ENCODE assay signal across 8 cellular contexts in the genomic region with DNA sequence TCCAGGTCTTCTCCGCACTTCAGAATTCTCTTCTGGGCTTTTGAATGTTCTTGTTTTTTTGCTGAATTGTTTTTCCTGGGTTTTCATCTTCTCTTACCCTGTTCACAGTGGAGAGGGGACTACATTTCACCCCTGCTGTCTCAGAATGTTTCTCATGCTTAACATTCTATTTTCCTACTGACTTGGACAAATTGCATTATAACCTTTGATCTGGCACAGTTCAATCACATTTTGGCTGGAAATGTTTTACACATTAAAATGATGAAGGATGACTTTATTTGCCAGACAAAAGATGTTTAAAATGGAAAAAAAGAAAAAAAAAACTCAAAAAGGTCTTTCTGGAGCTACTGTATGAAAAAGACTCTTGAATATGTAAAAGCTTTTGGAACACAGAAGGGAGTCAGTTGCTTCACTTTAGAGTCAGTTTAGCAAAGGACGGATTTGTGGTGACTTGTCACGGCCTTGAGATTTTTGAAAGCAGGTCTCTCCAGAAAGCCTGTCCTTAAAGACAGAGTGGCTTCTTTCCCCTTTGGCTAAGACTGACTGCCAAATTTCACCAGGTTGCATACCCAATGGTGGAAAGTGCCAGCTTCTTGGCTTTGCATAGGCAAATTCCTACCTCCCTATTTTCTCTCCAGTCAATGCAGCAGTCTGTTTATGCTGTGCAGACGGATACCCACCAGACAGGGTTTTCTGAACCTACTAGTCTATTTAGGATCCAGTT.
DNase-seq lines count a peak whose midpoint lies in the region; FAIRE-seq and TF ChIP-seq lines count a peak whose summit lies in the region.

No MANE protein-coding gene starts in this region.

- H2BK5ac ChIP-seq in neuronal stem cell (ENCODE audit: low read length), result no peak overlapping the region

- no peak overlapping the region for H2BK15ac ChIP-seq in neuronal stem cell (ENCODE audit: low read length)

- H3K27ac Mint-ChIP-seq in CD8-positive, alpha-beta memory T cell, result peak overlapping the region; percentile 75 to 97 (median 94)

- H3K9ac ChIP-seq in neuronal stem cell (ENCODE audit: low read depth, low read length, poor library complexity), result no peak overlapping the region

- no peak overlapping the region for H3K14ac ChIP-seq in neuronal stem cell (ENCODE audit: low read length)

- H3K9me3 Mint-ChIP-seq in CD8-positive, alpha-beta memory T cell, result no peaks in the 10 kb centered on the region

- H3K4me1 Mint-ChIP-seq in CD8-positive, alpha-beta memory T cell, result peaks cover 88 to 96% (median 94%) of the 10 kb centered on the region in 3 donors

- H3K18ac ChIP-seq in neuronal stem cell (ENCODE audit: low read length), result no peak overlapping the region

- H2AFZ ChIP-seq in neuronal stem cell (ENCODE audit: low read length), result peak overlapping the region; percentile 57

- H3K27me3 Mint-ChIP-seq in CD8-positive, alpha-beta memory T cell, result no peaks in the 10 kb centered on the region

- intact Hi-C loops in dorsolateral prefrontal cortex (cut with DNase I), result no loop called here

- no peaks in the 10 kb centered on the region for H3K36me3 ChIP-seq in CD8-positive, alpha-beta memory T cell (ENCODE audit: insufficient read depth, low read length)
- H3K36me3 ChIP-seq in neuronal stem cell (replicated peaks in 1 of 2; ENCODE audit: control insufficient read depth in 2 of 2, insufficient read depth in 2 of 2, low read length in 2 of 2), result no peaks in the 10 kb centered on the region

- no peak overlapping the region for H4K8ac ChIP-seq in neuronal stem cell (ENCODE audit: low read depth, low read length)

- FAIRE-seq in HTR-8/SVneo (lab: Jason Lieb, UNC), result no peak

- no peaks in the 10 kb centered on the region for H3K36me3 Mint-ChIP-seq in CD8-positive, alpha-beta memory T cell

- H3K27me3 ChIP-seq in CD8-positive, alpha-beta memory T cell (ENCODE audit: insufficient read depth, low read length, poor library complexity, severe bottlenecking), result no peaks in the 10 kb centered on the region
- no peaks in the 10 kb centered on the region for H3K27me3 ChIP-seq in dorsolateral prefrontal cortex
- no peaks in the 10 kb centered on the region for H3K27me3 ChIP-seq in neuronal stem cell (ENCODE audit: control insufficient read depth in 3 of 3, insufficient read depth in 3 of 3, low read depth in 1 of 3, low read length in 3 of 3)

- H2AK5ac ChIP-seq in neuronal stem cell (ENCODE audit: low read depth, low read length), result no peak overlapping the region

- H3K9me3 ChIP-seq in CD8-positive, alpha-beta memory T cell (ENCODE audit: low read length), result no peaks in the 10 kb centered on the region
- no peaks in the 10 kb centered on the region for H3K9me3 ChIP-seq in neuronal stem cell (replicated peaks in 1 of 2; ENCODE audit: control insufficient read depth in 2 of 2, insufficient read depth in 1 of 2, low read depth in 1 of 2, low read length in 2 of 2)

- no peaks in the 10 kb centered on the region for H3K79me1 ChIP-seq in neuronal stem cell (ENCODE audit: low read depth, low read length)

- no peak overlapping the region for H3K23ac ChIP-seq in neuronal stem cell (ENCODE audit: low read depth, low read length, poor library complexity)

- H4K91ac ChIP-seq in neuronal stem cell (ENCODE audit: low read depth, low read length, poor library complexity), result no peak overlapping the region

- no peak overlapping the region for H3K4me2 ChIP-seq in neuronal stem cell (ENCODE audit: insufficient read depth, low read length, poor library complexity, severe bottlenecking)

- peaks cover 63% of the 10 kb centered on the region for H3K4me1 ChIP-seq in CD8-positive, alpha-beta memory T cell (ENCODE audit: insufficient read depth, low read length)
- H3K4me1 ChIP-seq in neuronal stem cell (ENCODE audit: control insufficient read depth in 2 of 2, insufficient read depth in 1 of 2, low read depth in 1 of 2, low read length in 2 of 2), result peaks cover 2 to 19% of the 10 kb centered on the region in 2 donors

- H3K4me3 Mint-ChIP-seq in CD8-positive, alpha-beta memory T cell, result peak overlapping the region; percentile 4 to 78 (median 72)

- peak overlapping the region; percentile 7 for H3K4me3 ChIP-seq in CD8-positive, alpha-beta memory T cell (ENCODE audit: low read length)
- H3K4me3 ChIP-seq in dorsolateral prefrontal cortex (peak overlapping the region in 2 of 59 donors; percentile 12 to 26), neuronal stem cell (ENCODE audit: low read length in 2 of 2) (no peak overlapping the region)

- H2BK120ac ChIP-seq in neuronal stem cell (ENCODE audit: low read depth, low read length), result no peak overlapping the region

- no peak overlapping the region for H3K4ac ChIP-seq in neuronal stem cell (ENCODE audit: low read length)

- POLR2A ChIA-PET in CD8-positive, alpha-beta memory T cell (lab: Charles Lee), result interaction anchor here (0.6 to 2.3 kb wide), 8 partner anchors 13 to 400 kb away, joined by 3 to 13 read pairs (median 3); a partner anchor contains a TSS

- no peak for TF ChIP-seq CTCF in dorsolateral prefrontal cortex (IDR thresholded peaks at IDR 0.05 in 54 of 56, conservative IDR thresholded peaks at IDR 0.05 in 2 of 56; ENCODE audit: low read depth in 1 of 56, partially characterized antibody in 56 of 56)

- WGBS in neuronal stem cell (ENCODE audit: extremely low coverage in 2 of 2, insufficient read length in 2 of 2, insufficient replicate concordance in 1 of 2), 2 donors, result no CpG with 5 or more reads among the region's 4 CpGs

- peak overlapping the region; percentile 33 for H3K27ac ChIP-seq in CD8-positive, alpha-beta memory T cell (ENCODE audit: low read depth, low read length)
- H3K27ac ChIP-seq in dorsolateral prefrontal cortex (peak overlapping the region in 57 of 59 donors; percentile 8 to 91 (median 74)), neuronal stem cell (replicated peaks; ENCODE audit: low read length) (no peak overlapping the region)

- DNase-seq in CD8-positive, alpha-beta memory T cell, result no peak
- DNase-seq in NCI-H526 treated with DMSO at 0.1 percent for 48 hours (lab: John Stamatoyannopoulos, UW) (peak; percentile 95), dorsolateral prefrontal cortex (no peak), neuronal stem cell (ENCODE audit: low spot score) (no peak), NCI-H1694 treated with DMSO at 0.1 percent for 48 hours (lab: John Stamatoyannopoulos, UW) (no peak), HTR-8/SVneo (ENCODE audit: insufficient read length, low spot score) (no peak), superior temporal gyrus (ENCODE audit: extremely low spot score) (no peak), NCI-H748 treated with DMSO at 0.1 percent for 48 hours (lab: John Stamatoyannopoulos, UW) (no peak)

- CTCF ChIA-PET in CD8-positive, alpha-beta memory T cell (lab: Charles Lee), result interaction anchor here (0.7 to 3.2 kb wide), 4 partner anchors 10 to 238 kb away, joined by 3 to 14 read pairs (median 4); no protein-coding TSS in a partner anchor

- no peak overlapping the region for H2BK12ac ChIP-seq in neuronal stem cell (ENCODE audit: low read length)
